10 cellular contexts compared by ENCODE assay signal in genomic region chr12:62724947-62725447, GRCh38.
DNase-seq lines count a peak whose midpoint lies in the region; ATAC-seq, FAIRE-seq and TF ChIP-seq lines count a peak whose summit lies in the region.
"Had no signal": no experiment of that assay in that cellular context is flagged by ENCODE, and none has a peak within 500 bp of the region (broad histone marks: within the 10 kb centered on the region; RNA-seq: fewer than 3 reads in every experiment).

No MANE protein-coding gene starts in this region.

- WGBS in K562 (ENCODE audit: insufficient coverage, low coverage, missing lambda C conversion rate) = 27% methylated on average over 4 of the region's 4 CpGs

- POLR2A ChIA-PET in K562 (lab: Yijun Ruan, JAX) = no interaction called here

- H3K79me2 ChIP-seq in K562 (ENCODE audit: control insufficient read depth, insufficient read depth, low read length) = no peaks in the 10 kb centered on the region

- H3K4me2 ChIP-seq in K562 (ENCODE audit: insufficient read depth, low read length) = no peak overlapping the region

- TF ChIP-seq POLR2A in K562 (conservative IDR thresholded peaks at IDR 0.05) = no peak
- no peak for TF ChIP-seq POLR2A in uterus (IDR thresholded peaks at IDR 0.05)

- DNase-seq in NCI-H510A treated with DMSO at 0.1 percent for 48 hours (lab: John Stamatoyannopoulos, UW) (peak; percentile 21), NCI-H510A (lab: John Stamatoyannopoulos, UW) (no peak), K562 (ENCODE audit: extremely low read depth in 1 of 4, low spot score in 3 of 4) (peak; percentile 20 to 61 (median 32)), iris pigment epithelial cell (ENCODE audit: low read depth) (peak; percentile 99), uterus (peak; percentile 56 to 76)
- DNase-seq: activated naive CD4-positive, alpha-beta T cell treated with anti-CD3 and anti-CD28 coated beads, Interleukin-2, amount 10 ng/mL, durations not matched to agents 7 days and 5 days; C1 segment of cervical spinal cord had no signal

- in situ Hi-C loops in K562 (cut with MboI) = no loop called here

- CTCF ChIA-PET in K562 (lab: Yijun Ruan, JAX; ENCODE audit: low intra/inter-chr PET ratio) = no interaction called here

- H3K36me3 ChIP-seq in K562 (ENCODE audit: control insufficient read depth, insufficient read depth, low read length) = peaks cover 1% of the 10 kb centered on the region; the same call in 1 of the 3 replicates
- H3K36me3 ChIP-seq in uterus = no peaks in the 10 kb centered on the region

- no peak for TF ChIP-seq RAD21 in K562 (CRISPR knock-in tag; conservative IDR thresholded peaks at IDR 0.05 in 1 of 2, IDR thresholded peaks at IDR 0.05 in 1 of 2)

- no peak overlapping the region for H3K9ac ChIP-seq in K562 (ENCODE audit: insufficient read depth in 1 of 2, low read depth in 2 of 2, low read length in 2 of 2)

- FAIRE-seq in K562 (lab: Jason Lieb, UNC) = peak; percentile 93

- H3K9me3 ChIP-seq in K562 (replicated peaks; ENCODE audit: control insufficient read depth, insufficient read depth, low read depth, low read length) (no peaks in the 10 kb centered on the region), uterus (no peaks in the 10 kb centered on the region)

- ATAC-seq in K562 = peak; percentile 80
- no peak for ATAC-seq in HG02870 (IDR thresholded peaks at IDR 0.05; ENCODE audit: unreplicated experiment)
- ATAC-seq in HG02885 (IDR thresholded peaks at IDR 0.05; ENCODE audit: poor library complexity, unreplicated experiment) = no peak
- ATAC-seq in GM18517 (IDR thresholded peaks at IDR 0.05; ENCODE audit: unreplicated experiment) = no peak

- H3K4me3 ChIP-seq in K562 (no peak overlapping the region), uterus (no peak overlapping the region)

- H3K4me1 ChIP-seq in K562 (replicated peaks in 1 of 2; ENCODE audit: control insufficient read depth in 2 of 2, insufficient read depth in 2 of 2, low read length in 2 of 2) (peaks cover 0 to under 1% of the 10 kb centered on the region in 2 experiments; a peak in 2 of 5 replicates), uterus (peaks cover 0 to 5% of the 10 kb centered on the region in 2 donors)

- BruUV-seq in K562 (replicated peaks; lab: Mats Ljungman, UMichigan) = no TSS peak

- intact Hi-C loops in K562 (cut with micrococcal nuclease) (no loop called here), uterus (cut with DNase I; ENCODE audit: low total_unique reads) (no loop called here)

- H3K27me3 ChIP-seq in K562 (ENCODE audit: control insufficient read depth in 2 of 2, insufficient read depth in 2 of 2, low read length in 2 of 2) = no peaks in the 10 kb centered on the region; a peak in 1 of 5 replicates
- no peaks in the 10 kb centered on the region for H3K27me3 ChIP-seq in uterus

- TF ChIP-seq EP300 in K562 (IDR thresholded peaks at IDR 0.05; ENCODE audit: low read length) = no peak

- no peak overlapping the region for H3K27ac ChIP-seq in K562 (ENCODE audit: extremely low read depth, low read depth, low read length)
- peak overlapping the region; percentile 20 to 34 for H3K27ac ChIP-seq in uterus

- H2AFZ ChIP-seq in K562 (ENCODE audit: low read depth, low read length) = no peak overlapping the region

- H4K20me1 ChIP-seq in K562 (replicated peaks; ENCODE audit: control insufficient read depth, insufficient read depth, low read length) = no peaks in the 10 kb centered on the region

- no peaks in the 10 kb centered on the region for H3K9me1 ChIP-seq in K562 (ENCODE audit: control insufficient read depth, insufficient read depth, low read length)

- TF ChIP-seq CTCF in K562 (IDR thresholded peaks at IDR 0.05 in 2 of 3, conservative IDR thresholded peaks at IDR 0.05 in 1 of 3; ENCODE audit: insufficient read depth in 2 of 3, low read depth in 1 of 3, low read length in 3 of 3) (no peak), uterus (IDR thresholded peaks at IDR 0.05) (no peak)

TF ChIP-seq in K562, 482 proteins besides CTCF, POLR2A, EP300 and RAD21 (continues in another document):
- TF ChIP-seq NFE2 (IDR thresholded peaks at IDR 0.05; ENCODE audit: low read depth) (peak; percentile 90), TEAD2 (tag; IDR thresholded peaks at IDR 0.05) (no peak), MNT (conservative IDR thresholded peaks at IDR 0.05) (0 out of 4 replicates have a peak, but pooled peaks of 1 of the 2 experiments have one; percentile 19), JUN (IDR thresholded peaks at IDR 0.05; ENCODE audit: borderline replicate concordance, low read depth, low read length) (peak; percentile 81), JUN (CRISPR knock-in tag; IDR thresholded peaks at IDR 0.05; ENCODE audit: borderline replicate concordance) (no peak), HMBOX1 (IDR thresholded peaks at IDR 0.05) (0 out of 2 replicates have a peak, but pooled peaks have one; percentile 21), SNIP1 (IDR thresholded peaks at IDR 0.05; ENCODE audit: low read depth) (no peak), JUND (IDR thresholded peaks at IDR 0.05; ENCODE audit: borderline replicate concordance, low read depth, low read length) (peak; percentile 89), JUND (tag; IDR thresholded peaks at IDR 0.05; ENCODE audit: borderline replicate concordance, low read depth, low read length) (peak; percentile 81; the same call in 2 of the 3 replicates), TEAD4 (IDR thresholded peaks at IDR 0.05; ENCODE audit: low read length) (peak; percentile 84), TEAD4 (CRISPR knock-in tag; IDR thresholded peaks at IDR 0.05; ENCODE audit: borderline replicate concordance) (no peak), ZNF12 (CRISPR knock-in tag; IDR thresholded peaks at IDR 0.05) (no peak), LCOR (CRISPR knock-in tag; IDR thresholded peaks at IDR 0.05) (peak; percentile 51; the same call in 1 of the 2 replicates), DPF2 (IDR thresholded peaks at IDR 0.05) (peak; percentile 70; the same call in 1 of the 2 replicates), TEAD1 (CRISPR knock-in tag; IDR thresholded peaks at IDR 0.05) (peak; percentile 52 to 93; a peak in 3 of 4 replicates), HEY1 (CRISPR knock-in tag; IDR thresholded peaks at IDR 0.05; ENCODE audit: borderline replicate concordance) (no peak), SREBF1 (IDR thresholded peaks at IDR 0.05; ENCODE audit: borderline replicate concordance, low read depth, low read length) (no peak), SMARCE1 (IDR thresholded peaks at IDR 0.05) (peak; percentile 86), ARID1B (IDR thresholded peaks at IDR 0.05) (peak; percentile 77), ATF3 (IDR thresholded peaks at IDR 0.05) (peak; percentile 84), ATF3 (CRISPR knock-in tag; conservative IDR thresholded peaks at IDR 0.05) (no peak), TAL1 (IDR thresholded peaks at IDR 0.05) (no peak), MAFG (tag; conservative IDR thresholded peaks at IDR 0.05) (peak; percentile 92), MAFK (IDR thresholded peaks at IDR 0.05; ENCODE audit: low read length) (peak; percentile 65; the same call in 1 of the 2 replicates), EHMT2 (IDR thresholded peaks at IDR 0.05) (no peak), ZEB2 (IDR thresholded peaks at IDR 0.05) (0 out of 2 replicates have a peak, but pooled peaks have one; percentile 21), LARP7 (IDR thresholded peaks at IDR 0.05) (no peak), ZNF766 (CRISPR knock-in tag; conservative IDR thresholded peaks at IDR 0.05) (0 out of 2 replicates have a peak, but pooled peaks have one; percentile 18)
- TF ChIP-seq, protein P1, sequence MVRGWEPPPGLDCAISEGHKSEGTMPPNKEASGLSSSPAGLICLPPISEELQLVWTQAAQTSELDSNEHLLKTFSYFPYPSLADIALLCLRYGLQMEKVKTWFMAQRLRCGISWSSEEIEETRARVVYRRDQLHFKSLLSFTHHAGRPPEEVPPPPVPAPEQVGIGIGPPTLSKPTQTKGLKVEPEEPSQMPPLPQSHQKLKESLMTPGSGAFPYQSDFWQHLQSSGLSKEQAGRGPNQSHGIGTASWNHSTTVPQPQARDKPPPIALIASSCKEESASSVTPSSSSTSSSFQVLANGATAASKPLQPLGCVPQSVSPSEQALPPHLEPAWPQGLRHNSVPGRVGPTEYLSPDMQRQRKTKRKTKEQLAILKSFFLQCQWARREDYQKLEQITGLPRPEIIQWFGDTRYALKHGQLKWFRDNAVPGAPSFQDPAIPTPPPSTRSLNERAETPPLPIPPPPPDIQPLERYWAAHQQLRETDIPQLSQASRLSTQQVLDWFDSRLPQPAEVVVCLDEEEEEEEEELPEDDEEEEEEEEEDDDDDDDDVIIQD (CRISPR knock-in tag; IDR thresholded peaks at IDR 0.05) = no peak
